In the genomic region with DNA sequence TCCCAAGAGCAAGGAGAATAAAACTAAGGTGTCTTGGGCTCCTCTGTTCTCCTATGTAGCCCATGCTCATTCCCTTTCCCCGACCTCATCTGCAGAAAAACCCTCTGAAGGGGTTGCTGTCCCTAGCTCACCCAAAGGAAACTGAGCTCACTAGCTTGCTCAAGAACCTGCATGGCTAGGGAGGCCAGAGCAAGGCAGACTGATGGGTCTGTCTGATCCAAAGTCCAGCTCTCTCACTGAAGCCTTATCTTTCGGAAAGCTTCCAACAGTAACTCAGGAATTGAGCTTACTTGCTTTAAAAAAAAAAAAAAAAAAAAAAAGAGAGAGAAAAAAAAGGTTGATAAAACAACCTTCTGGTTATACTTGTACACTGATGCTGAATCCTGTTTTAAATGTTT, we compare ENCODE assay signal across 30 cellular contexts.
"Had no signal": no experiment of that assay in that cellular context is flagged by ENCODE, and none has a peak within 500 bp of the region (broad histone marks: within the 10 kb centered on the region; RNA-seq: fewer than 3 reads in every experiment).

No MANE protein-coding gene starts in this region.

- H3K4me3 Mint-ChIP-seq: naive thymus-derived CD4-positive, alpha-beta T cell; natural killer cell; nephron; neural crest cell; stimulated activated memory B cell treated with anti-CD40 and anti-IgM and Interleukin-4, amounts not matched to agents 10 μg/mL and 1 μg/mL and 100 μg/mL, for 72 hours; stimulated activated naive CD8-positive, alpha-beta T cell treated with anti-CD3 and anti-CD28 coated beads, Interleukin-15, amount 100 ng/mL, for 72 hours; type B pancreatic cell had no signal

- H3K9me3 ChIP-seq: neutrophil, ovary, psoas muscle, right lobe of liver, sigmoid colon, spleen, suprapubic skin, testis, tibial artery, transverse colon, upper lobe of right lung, vagina had no signal

- H3K27ac Mint-ChIP-seq: naive thymus-derived CD4-positive, alpha-beta T cell; natural killer cell; nephron; progenitor cell of endocrine pancreas; stimulated activated memory B cell treated with anti-CD40 and anti-IgM and Interleukin-4, amounts not matched to agents 10 μg/mL and 1 μg/mL and 100 μg/mL, for 72 hours; stimulated activated naive CD8-positive, alpha-beta T cell treated with anti-CD3 and anti-CD28 coated beads, Interleukin-15, amount 100 ng/mL, for 72 hours; type B pancreatic cell had no signal

- H3K9me3 Mint-ChIP-seq: natural killer cell; nephron; neural crest cell; stimulated activated memory B cell treated with anti-CD40 and anti-IgM and Interleukin-4, amounts not matched to agents 10 μg/mL and 1 μg/mL and 100 μg/mL, for 72 hours; stimulated activated naive CD8-positive, alpha-beta T cell treated with anti-CD3 and anti-CD28 coated beads, Interleukin-15, amount 100 ng/mL, for 72 hours; type B pancreatic cell had no signal

- H3K4me1 ChIP-seq: psoas muscle, right lobe of liver, sigmoid colon, spleen, suprapubic skin, testis, tibial artery, transverse colon, upper lobe of right lung, vagina had no signal

- H3K4me3 ChIP-seq: ovary, psoas muscle, right lobe of liver, sigmoid colon, smooth muscle cell, spleen, suprapubic skin, testis, tibial artery, transverse colon, upper lobe of right lung, vagina had no signal

- H3K4me1 Mint-ChIP-seq: natural killer cell had no signal

- H3K27me3 ChIP-seq: ovary, right lobe of liver, testis, vagina had no signal

- H3K27me3 Mint-ChIP-seq: stimulated activated memory B cell treated with anti-CD40 and anti-IgM and Interleukin-4, amounts not matched to agents 10 μg/mL and 1 μg/mL and 100 μg/mL, for 72 hours had no signal

- H3K36me3 ChIP-seq: neutrophil, ovary, right lobe of liver, sigmoid colon, spleen, suprapubic skin, tibial artery, transverse colon, upper lobe of right lung, vagina had no signal

- H3K36me3 Mint-ChIP-seq: naive thymus-derived CD4-positive, alpha-beta T cell; natural killer cell; stimulated activated memory B cell treated with anti-CD40 and anti-IgM and Interleukin-4, amounts not matched to agents 10 μg/mL and 1 μg/mL and 100 μg/mL, for 72 hours; type B pancreatic cell had no signal

- DNase-seq: naive thymus-derived CD4-positive, alpha-beta T cell; natural killer cell; ovary; posterior cingulate gyrus; psoas muscle; right cardiac atrium; right lobe of liver; sigmoid colon; spleen; stimulated activated CD4-positive, alpha-beta T cell treated with anti-CD3 and anti-CD28 coated beads, Interleukin-12 subunit alpha, Interleukin-12 subunit beta, amount 100 ng/mL, for 4 hours; stimulated activated CD4-positive, alpha-beta T cell treated with anti-CD3 and anti-CD28 coated beads, Interleukin-1b, Interleukin-23, amount 100 ng/mL, for 48 hours; stimulated activated CD4-positive, alpha-beta T cell treated with anti-CD3 and anti-CD28 coated beads, Interleukin-4, amount 100 ng/mL, for 1 hour; stimulated activated CD4-positive, alpha-beta T cell treated with anti-CD3 and anti-CD28 coated beads, Interleukin-4, amount 100 ng/mL, for 4 hours; stimulated activated CD8-positive, alpha-beta memory T cell treated with anti-CD3 and anti-CD28 coated beads, Interleukin-4, amount 100 ng/mL, for 48 hours; stimulated activated naive CD4-positive, alpha-beta T cell; stimulated activated naive CD8-positive, alpha-beta T cell treated with anti-CD3 and anti-CD28 coated beads, Interleukin-15, amount 100 ng/mL, for 72 hours; stimulated activated naive CD8-positive, alpha-beta T cell treated with anti-CD3 and anti-CD28 coated beads, Interleukin-15, Interleukin-2, amounts not matched to agents 100 U/mL and 50 U/mL, for 24 hours; testis; tibial artery; transverse colon; upper lobe of right lung had no signal
